In the genomic region with DNA sequence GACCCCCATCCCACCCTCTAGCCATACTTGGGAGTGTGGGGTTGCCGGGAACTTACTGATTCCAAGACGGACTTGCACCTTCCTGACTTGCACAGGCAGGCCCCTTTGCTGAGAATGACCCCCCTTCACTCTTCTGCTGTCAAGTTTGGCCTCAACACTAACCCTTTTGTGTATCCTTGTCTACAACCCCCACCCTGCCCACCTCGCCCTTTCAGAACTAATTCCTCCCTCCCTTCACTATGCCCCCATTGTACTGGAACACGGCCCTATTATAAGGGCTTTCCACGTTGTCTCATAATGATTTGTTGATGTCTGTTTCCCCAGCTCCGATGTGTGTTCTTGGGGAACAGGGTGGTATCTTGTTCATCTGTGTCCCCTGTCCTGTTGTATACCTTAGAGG, we compare ENCODE assay signal across 12 cellular contexts. TPM values are rescaled to one million over a fixed set of nuclear protein-coding genes. Genes with fewer than 3 reads are reported as not detected.
DNase-seq lines count a peak whose midpoint lies in the region; ATAC-seq and TF ChIP-seq lines count a peak whose summit lies in the region.
"Had no signal": no experiment of that assay in that cellular context is flagged by ENCODE, and none has a peak within 500 bp of the region (broad histone marks: within the 10 kb centered on the region; RNA-seq: fewer than 3 reads in every experiment).

No MANE protein-coding gene starts in this region.

- no peaks in the 10 kb centered on the region for H3K27me3 Mint-ChIP-seq in activated T-cell treated with anti-CD3 and anti-CD28 coated beads, Interleukin-2, amount 50 U/mL, for 72 hours (ENCODE audit: low read depth)
- H3K27me3 Mint-ChIP-seq in activated CD4-positive, alpha-beta memory T cell treated with anti-CD3 and anti-CD28 coated beads for 36 hours, result no peaks in the 10 kb centered on the region
- H3K27me3 Mint-ChIP-seq in stimulated activated memory B cell treated with anti-CD40 and anti-IgM and Interleukin-4, amounts not matched to agents 10 μg/mL and 1 μg/mL and 100 μg/mL, for 72 hours, result no peaks in the 10 kb centered on the region

- H3K27ac Mint-ChIP-seq in activated T-cell treated with anti-CD3 and anti-CD28 coated beads, Interleukin-2, amount 50 U/mL, for 72 hours, result peak overlapping the region; percentile 85
- peak overlapping the region; percentile 82 for H3K27ac Mint-ChIP-seq in activated CD4-positive, alpha-beta memory T cell treated with anti-CD3 and anti-CD28 coated beads for 36 hours
- H3K27ac Mint-ChIP-seq in stimulated activated memory B cell treated with anti-CD40 and anti-IgM and Interleukin-4, amounts not matched to agents 10 μg/mL and 1 μg/mL and 100 μg/mL, for 72 hours, result peak overlapping the region; percentile 36
- H3K27ac Mint-ChIP-seq: dendritic cell treated with granulocyte-macrophage colony-stimulating factor and Interleukin-4, amounts not matched to agents 40 ng/mL and 50 ng/mL, for 4 days had no signal

- H3K4me1 Mint-ChIP-seq in activated T-cell treated with anti-CD3 and anti-CD28 coated beads, Interleukin-2, amount 50 U/mL, for 72 hours (ENCODE audit: low read depth), result peaks cover 47% of the 10 kb centered on the region
- peaks cover 37% of the 10 kb centered on the region for H3K4me1 Mint-ChIP-seq in activated CD4-positive, alpha-beta memory T cell treated with anti-CD3 and anti-CD28 coated beads for 36 hours (ENCODE audit: low read depth)
- peaks cover 43% of the 10 kb centered on the region for H3K4me1 Mint-ChIP-seq in stimulated activated memory B cell treated with anti-CD40 and anti-IgM and Interleukin-4, amounts not matched to agents 10 μg/mL and 1 μg/mL and 100 μg/mL, for 72 hours

- peaks cover 0 to 3% of the 10 kb centered on the region in 2 donors for H3K36me3 Mint-ChIP-seq in activated T-cell treated with anti-CD3 and anti-CD28 coated beads, Interleukin-2, amount 50 U/mL, for 72 hours (ENCODE audit: insufficient read depth in 2 of 2)
- peaks cover 2% of the 10 kb centered on the region for H3K36me3 Mint-ChIP-seq in activated CD4-positive, alpha-beta memory T cell treated with anti-CD3 and anti-CD28 coated beads for 36 hours
- peaks cover 18% of the 10 kb centered on the region for H3K36me3 Mint-ChIP-seq in stimulated activated memory B cell treated with anti-CD40 and anti-IgM and Interleukin-4, amounts not matched to agents 10 μg/mL and 1 μg/mL and 100 μg/mL, for 72 hours

- no peak for DNase-seq in activated T-cell treated with anti-CD3 and anti-CD28 coated beads, Interleukin-2, amount 50 U/mL, for 72 hours
- no peak for DNase-seq in activated T-cell treated with anti-CD3 and anti-CD28 coated beads, Interleukin-2, amount 50 U/mL, for 48 hours
- no peak for DNase-seq in activated CD4-positive, alpha-beta memory T cell treated with anti-CD3 and anti-CD28 coated beads for 36 hours
- DNase-seq in foreskin keratinocyte (no peak), NCI-H82 (lab: John Stamatoyannopoulos, UW) (no peak), SKM-1 (lab: John Stamatoyannopoulos, UW; ENCODE audit: unreplicated experiment) (no peak)
- DNase-seq: left cardiac atrium, NCI-H2171, stomach had no signal

- peak overlapping the region; percentile 6 to 56 for H3K4me3 Mint-ChIP-seq in activated T-cell treated with anti-CD3 and anti-CD28 coated beads, Interleukin-2, amount 50 U/mL, for 72 hours
- no peak overlapping the region for H3K4me3 Mint-ChIP-seq in activated CD4-positive, alpha-beta memory T cell treated with anti-CD3 and anti-CD28 coated beads for 36 hours
- H3K4me3 Mint-ChIP-seq in stimulated activated memory B cell treated with anti-CD40 and anti-IgM and Interleukin-4, amounts not matched to agents 10 μg/mL and 1 μg/mL and 100 μg/mL, for 72 hours, result no peak overlapping the region
- H3K4me3 Mint-ChIP-seq: dendritic cell treated with granulocyte-macrophage colony-stimulating factor and Interleukin-4, amounts not matched to agents 40 ng/mL and 50 ng/mL, for 4 days had no signal

- peak overlapping the region; percentile 12 for H3K27ac ChIP-seq in foreskin keratinocyte

- CTCF ChIA-PET in activated CD4-positive, alpha-beta memory T cell treated with anti-CD3 and anti-CD28 coated beads for 36 hours (lab: Charles Lee), result interaction anchor here (1.8 kb wide), 1 partner anchor 259 kb away, joined by 4 read pairs; no protein-coding TSS in a partner anchor

- intact Hi-C loops in activated CD4-positive, alpha-beta memory T cell treated with anti-CD3 and anti-CD28 coated beads for 36 hours (cut with micrococcal nuclease), result loop anchor here (1.0 to 10.0 kb wide), 3 partner anchors 21 to 478 kb away; no protein-coding TSS in a partner anchor

- H3K27me3 ChIP-seq in foreskin keratinocyte, result no peaks in the 10 kb centered on the region
- H3K27me3 ChIP-seq: stomach had no signal

- POLR2A ChIA-PET in activated CD4-positive, alpha-beta memory T cell treated with anti-CD3 and anti-CD28 coated beads for 36 hours (lab: Charles Lee), result interaction anchor here (1.8 kb wide), 1 partner anchor 145 kb away, joined by 6 read pairs; no protein-coding TSS in a partner anchor

- H3K4me1 ChIP-seq in foreskin keratinocyte, result peaks cover 15% of the 10 kb centered on the region

- no peak for TF ChIP-seq CTCF in foreskin keratinocyte (conservative IDR thresholded peaks at IDR 0.05)

- ATAC-seq in activated T-cell treated with anti-CD3 and anti-CD28 coated beads, Interleukin-2, amount 50 U/mL, for 72 hours (replicated peaks in 1 of 2), result no peak
- ATAC-seq in foreskin keratinocyte, result no peak
- ATAC-seq in stimulated activated memory B cell treated with anti-CD40 and anti-IgM and Interleukin-4, amounts not matched to agents 10 μg/mL and 1 μg/mL and 100 μg/mL, for 72 hours, result no peak
- ATAC-seq in HG03039 (IDR thresholded peaks at IDR 0.05; ENCODE audit: unreplicated experiment), result no peak
- ATAC-seq: left cardiac atrium had no signal

- peaks cover 2% of the 10 kb centered on the region in 2 donors for H3K9me3 Mint-ChIP-seq in activated T-cell treated with anti-CD3 and anti-CD28 coated beads, Interleukin-2, amount 50 U/mL, for 72 hours
- no peaks in the 10 kb centered on the region for H3K9me3 Mint-ChIP-seq in activated CD4-positive, alpha-beta memory T cell treated with anti-CD3 and anti-CD28 coated beads for 36 hours
- peaks cover 2% of the 10 kb centered on the region for H3K9me3 Mint-ChIP-seq in stimulated activated memory B cell treated with anti-CD40 and anti-IgM and Interleukin-4, amounts not matched to agents 10 μg/mL and 1 μg/mL and 100 μg/mL, for 72 hours
- H3K9me3 Mint-ChIP-seq: dendritic cell treated with granulocyte-macrophage colony-stimulating factor and Interleukin-4, amounts not matched to agents 40 ng/mL and 50 ng/mL, for 4 days had no signal

RNA-seq across cellular contexts. Expression of gene NEDD9, which starts 4.4 kb away (rescaled TPM):
- 10 to 100 TPM; 20.8 to 36.4 TPM for total RNA-seq in activated T-cell treated with anti-CD3 and anti-CD28 coated beads, Interleukin-2, amount 50 U/mL, for 72 hours
- total RNA-seq in activated CD4-positive, alpha-beta memory T cell treated with anti-CD3 and anti-CD28 coated beads for 36 hours, result 10 to 100 TPM; 26.6 to 31.5 TPM
- 3.1 and 3.6 TPM in 2 replicates for total RNA-seq in foreskin keratinocyte
- polyA plus RNA-seq in foreskin keratinocyte, result 1.1 and 1.2 TPM in 2 replicates

Comparison
In these comparisons a context has a peak if more than half of its experiments do, and no peak if none do; other contexts are left out.
1. H3K4me3 Mint-ChIP-seq: peak in activated T-cell treated with anti-CD3 and anti-CD28 coated beads, Interleukin-2, amount 50 U/mL, for 72 hours (2 of 2); none in activated CD4-positive, alpha-beta memory T cell treated with anti-CD3 and anti-CD28 coated beads for 36 hours (single experiment) and stimulated activated memory B cell treated with anti-CD40 and anti-IgM and Interleukin-4, amounts not matched to agents 10 μg/mL and 1 μg/mL and 100 μg/mL, for 72 hours (single experiment).
2. Peak in every context shown above with its lines, with median percentiles within 50 percentile points of each other: H3K27ac Mint-ChIP-seq.